8 cellular contexts compared by ENCODE assay signal in genomic region chr19:36378625-36379509, GRCh38. TPM values are rescaled to one million over a fixed set of nuclear protein-coding genes. Genes with fewer than 3 reads are reported as not detected.
DNase-seq lines count a peak whose midpoint lies in the region; ATAC-seq, FAIRE-seq and TF ChIP-seq lines count a peak whose summit lies in the region.

TSS of gene ZFP14 (minus strand) at chr19:36379201. CDS start at chr19:36367892, 11,309 bp downstream.

- H3K4me3 ChIP-seq in fibroblast of mammary gland (ENCODE audit: control insufficient read depth, low read depth, low read length), result peak within 1 kb of the TSS; percentile 88
- peak within 1 kb of the TSS; percentile 86 for H3K4me3 ChIP-seq in naive thymus-derived CD4-positive, alpha-beta T cell (ENCODE audit: low read length)

- TF ChIP-seq CTCF in fibroblast of mammary gland (conservative IDR thresholded peaks at IDR 0.05; ENCODE audit: control insufficient read depth, insufficient read depth, low read depth, low read length), result peak; percentile 29

- POLR2A ChIA-PET in naive thymus-derived CD4-positive, alpha-beta T cell (lab: Charles Lee), result interaction anchor here (0.6 to 1.5 kb wide), 9 partner anchors 10 to 992 kb away, joined by 3 to 7 read pairs (median 4); partner anchors contain the start of genes ZNF527, ZNF529, ZNF566 and ZNF585B

- no peaks in the 10 kb centered on the region for H3K36me3 ChIP-seq in naive thymus-derived CD4-positive, alpha-beta T cell (ENCODE audit: control insufficient read depth in 2 of 3, insufficient read depth in 3 of 3, low read length in 3 of 3)

- H3K27ac ChIP-seq in naive thymus-derived CD4-positive, alpha-beta T cell (ENCODE audit: low read depth, low read length), result peak within 1 kb of the TSS; percentile 86

- ATAC-seq in GM21723 (IDR thresholded peaks at IDR 0.05; ENCODE audit: unreplicated experiment), result peak; percentile 91
- ATAC-seq in naive thymus-derived CD4-positive, alpha-beta T cell, result peak; percentile 99
- ATAC-seq in stimulated activated memory B cell treated with anti-CD40 and anti-IgM and Interleukin-4, amounts not matched to agents 10 μg/mL and 1 μg/mL and 100 μg/mL, for 72 hours, result peak; percentile 99

- peaks cover 0 to 70% (median 22%) of the 10 kb centered on the region in 11 donors for H3K9me3 Mint-ChIP-seq in naive thymus-derived CD4-positive, alpha-beta T cell
- peaks cover 2% of the 10 kb centered on the region for H3K9me3 Mint-ChIP-seq in stimulated activated memory B cell treated with anti-CD40 and anti-IgM and Interleukin-4, amounts not matched to agents 10 μg/mL and 1 μg/mL and 100 μg/mL, for 72 hours

- H3K9me3 ChIP-seq in naive thymus-derived CD4-positive, alpha-beta T cell (ENCODE audit: control insufficient read depth in 2 of 3, low read length in 3 of 3), result peaks cover 0 to 2% (median 0%) of the 10 kb centered on the region in 3 experiments

- DNase-seq in DMS79 treated with DMSO at 0.1 percent for 48 hours (lab: John Stamatoyannopoulos, UW) (peak; percentile 91), KG1 (lab: John Stamatoyannopoulos, UW) (peak; percentile 90), RCC 7860 (ENCODE audit: low spot score) (peak; percentile 84), fibroblast of mammary gland (ENCODE audit: low read depth) (peak; percentile 92)
- DNase-seq in activated T-helper 1 cell treated with anti-CD3 and anti-CD28 coated beads, Interleukin-2, amount 50 U/mL, for 16 hours (ENCODE audit: low read depth in 1 of 2, low spot score in 1 of 2), result peak; percentile 86 to 91
- DNase-seq in naive thymus-derived CD4-positive, alpha-beta T cell, result peak; percentile 86 to 95 (median 93)

- no peak for FAIRE-seq in RCC 7860 (lab: Jason Lieb, UNC)

- peak within 1 kb of the TSS; percentile 55 to 98 (median 94) for H3K27ac Mint-ChIP-seq in naive thymus-derived CD4-positive, alpha-beta T cell
- H3K27ac Mint-ChIP-seq in stimulated activated memory B cell treated with anti-CD40 and anti-IgM and Interleukin-4, amounts not matched to agents 10 μg/mL and 1 μg/mL and 100 μg/mL, for 72 hours, result peak within 1 kb of the TSS; percentile 99

- intact Hi-C loops in naive thymus-derived CD4-positive, alpha-beta T cell (cut with micrococcal nuclease), result loop anchor here (1.0 to 10.0 kb wide), 21 partner anchors 39 to 1216 kb away; partner anchors contain the start of genes ZFP82 (in 2 of the 2), ZNF260 (in 2 of the 2), ZNF345 (in 2 of the 2) and ZNF420 (in 2 of the 2)

- CTCF ChIA-PET in naive thymus-derived CD4-positive, alpha-beta T cell (lab: Charles Lee), result interaction anchor here (0.7 kb wide), 1 partner anchor 349 kb away, joined by 3 read pairs; no protein-coding TSS in a partner anchor

- H3K27me3 Mint-ChIP-seq in naive thymus-derived CD4-positive, alpha-beta T cell, result no peaks in the 10 kb centered on the region
- H3K27me3 Mint-ChIP-seq in stimulated activated memory B cell treated with anti-CD40 and anti-IgM and Interleukin-4, amounts not matched to agents 10 μg/mL and 1 μg/mL and 100 μg/mL, for 72 hours, result no peaks in the 10 kb centered on the region

- H3K27me3 ChIP-seq in naive thymus-derived CD4-positive, alpha-beta T cell (ENCODE audit: control insufficient read depth in 2 of 2, insufficient read depth in 2 of 2, low read length in 2 of 2), result no peaks in the 10 kb centered on the region

- H3K36me3 Mint-ChIP-seq in naive thymus-derived CD4-positive, alpha-beta T cell, result peaks cover 0 to 24% (median 19%) of the 10 kb centered on the region in 5 donors
- peaks cover 3% of the 10 kb centered on the region for H3K36me3 Mint-ChIP-seq in stimulated activated memory B cell treated with anti-CD40 and anti-IgM and Interleukin-4, amounts not matched to agents 10 μg/mL and 1 μg/mL and 100 μg/mL, for 72 hours

- peak within 1 kb of the TSS; percentile 82 to 98 (median 94) for H3K4me3 Mint-ChIP-seq in naive thymus-derived CD4-positive, alpha-beta T cell
- H3K4me3 Mint-ChIP-seq in stimulated activated memory B cell treated with anti-CD40 and anti-IgM and Interleukin-4, amounts not matched to agents 10 μg/mL and 1 μg/mL and 100 μg/mL, for 72 hours, result peak within 1 kb of the TSS; percentile 97

- peaks cover 0 to 10% of the 10 kb centered on the region in 2 donors for H3K4me1 ChIP-seq in naive thymus-derived CD4-positive, alpha-beta T cell (ENCODE audit: control insufficient read depth in 2 of 2, insufficient read depth in 2 of 2, low read length in 2 of 2)

- H3K4me1 Mint-ChIP-seq in naive thymus-derived CD4-positive, alpha-beta T cell, result peaks cover 9 to 23% (median 21%) of the 10 kb centered on the region in 7 donors
- peaks cover 15% of the 10 kb centered on the region for H3K4me1 Mint-ChIP-seq in stimulated activated memory B cell treated with anti-CD40 and anti-IgM and Interleukin-4, amounts not matched to agents 10 μg/mL and 1 μg/mL and 100 μg/mL, for 72 hours

RNA-seq across cellular contexts. Expression of gene ZFP14, which starts in this region (rescaled TPM):
- 10 to 100 TPM in 2 of 5 experiments, 1 to 10 TPM in 3; 5.3 to 24.0 (median 9.2) TPM for total RNA-seq in naive thymus-derived CD4-positive, alpha-beta T cell
- polyA plus RNA-seq in naive thymus-derived CD4-positive, alpha-beta T cell, result 1 to 10 TPM; 4.7 to 6.5 TPM

Comparison
In these comparisons a context has a peak if more than half of its experiments do, and no peak if none do; other contexts are left out.
1. Peak in every context shown above with its lines: DNase-seq, ATAC-seq, H3K4me3 ChIP-seq and H3K27ac ChIP-seq.